8 cellular contexts compared by ENCODE assay signal in genomic region chr1:17911789-17912188, GRCh38.
"Had no signal": no experiment of that assay in that cellular context is flagged by ENCODE, and none has a peak within 500 bp of the region (broad histone marks: within the 10 kb centered on the region; RNA-seq: fewer than 3 reads in every experiment).

No MANE protein-coding gene starts in this region.

- H3K4me1 ChIP-seq: HAP-1 had no signal

- H3K4me3 ChIP-seq: GM23248, HAP-1, K562 had no signal

- H3K9me3 ChIP-seq: HAP-1 had no signal

- H3K27ac ChIP-seq: GM23248 had no signal

- H3K36me3 ChIP-seq: HAP-1 had no signal

- DNase-seq: GM23248, GOT3, H7, HFFc6, IMR-90, KG1 had no signal
